Comparison of ENCODE assay signal across 1 cellular context in the genomic region with DNA sequence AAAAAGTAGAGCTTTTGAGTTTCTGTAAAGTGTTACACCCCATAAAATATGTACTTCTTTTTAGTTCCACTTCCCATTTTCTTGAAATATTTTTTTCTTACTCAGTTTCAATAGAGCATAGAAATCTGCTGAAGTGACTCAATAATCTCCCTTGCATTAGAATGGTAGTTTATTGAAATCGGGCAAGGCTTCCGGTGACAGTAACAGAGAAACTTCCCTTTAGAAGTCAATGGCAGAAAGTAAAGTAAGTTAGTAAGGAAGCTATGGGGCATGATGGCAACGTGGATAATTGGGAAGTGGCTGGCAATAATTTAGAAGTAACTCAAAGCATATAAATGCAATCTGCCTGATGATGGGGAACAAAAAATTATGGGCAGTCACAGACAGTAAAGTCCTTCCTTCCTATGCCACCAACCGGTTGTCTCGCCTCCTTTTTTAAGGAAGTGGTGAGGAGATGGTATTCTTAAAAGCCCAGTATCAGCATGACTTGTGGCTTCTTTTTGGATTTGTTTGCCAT.
TF ChIP-seq lines count a peak whose summit lies in the region.

No MANE protein-coding gene starts in this region.

TF ChIP-seq in GM12878, 131 proteins besides CTCF, POLR2A, EP300 and RAD21 (continued from another document):
- TF ChIP-seq, protein P1, sequence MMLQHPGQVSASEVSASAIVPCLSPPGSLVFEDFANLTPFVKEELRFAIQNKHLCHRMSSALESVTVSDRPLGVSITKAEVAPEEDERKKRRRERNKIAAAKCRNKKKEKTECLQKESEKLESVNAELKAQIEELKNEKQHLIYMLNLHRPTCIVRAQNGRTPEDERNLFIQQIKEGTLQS (IDR thresholded peaks at IDR 0.05; ENCODE audit: borderline replicate concordance, extremely low read depth, low read depth, low read length): no peak
- no peak for TF ChIP-seq CBX3 (IDR thresholded peaks at IDR 0.05; ENCODE audit: borderline replicate concordance, low read depth)
- no peak for TF ChIP-seq ZNF622 (IDR thresholded peaks at IDR 0.05)
- TF ChIP-seq ZNF384 (IDR thresholded peaks at IDR 0.05; ENCODE audit: borderline replicate concordance, low read depth, low read length): peak; percentile 64; the same call in 1 of the 2 replicates
- TF ChIP-seq, protein P2, sequence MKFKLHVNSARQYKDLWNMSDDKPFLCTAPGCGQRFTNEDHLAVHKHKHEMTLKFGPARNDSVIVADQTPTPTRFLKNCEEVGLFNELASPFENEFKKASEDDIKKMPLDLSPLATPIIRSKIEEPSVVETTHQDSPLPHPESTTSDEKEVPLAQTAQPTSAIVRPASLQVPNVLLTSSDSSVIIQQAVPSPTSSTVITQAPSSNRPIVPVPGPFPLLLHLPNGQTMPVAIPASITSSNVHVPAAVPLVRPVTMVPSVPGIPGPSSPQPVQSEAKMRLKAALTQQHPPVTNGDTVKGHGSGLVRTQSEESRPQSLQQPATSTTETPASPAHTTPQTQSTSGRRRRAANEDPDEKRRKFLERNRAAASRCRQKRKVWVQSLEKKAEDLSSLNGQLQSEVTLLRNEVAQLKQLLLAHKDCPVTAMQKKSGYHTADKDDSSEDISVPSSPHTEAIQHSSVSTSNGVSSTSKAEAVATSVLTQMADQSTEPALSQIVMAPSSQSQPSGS (IDR thresholded peaks at IDR 0.05; ENCODE audit: low read length): peak; percentile 39; the same call in 1 of the 2 replicates
- TF ChIP-seq RBBP5 (conservative IDR thresholded peaks at IDR 0.05): no peak
- TF ChIP-seq, protein P3, sequence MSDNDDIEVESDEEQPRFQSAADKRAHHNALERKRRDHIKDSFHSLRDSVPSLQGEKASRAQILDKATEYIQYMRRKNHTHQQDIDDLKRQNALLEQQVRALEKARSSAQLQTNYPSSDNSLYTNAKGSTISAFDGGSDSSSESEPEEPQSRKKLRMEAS (IDR thresholded peaks at IDR 0.05; ENCODE audit: low read depth, low read length): no peak
- TF ChIP-seq IRF4 (IDR thresholded peaks at IDR 0.05; ENCODE audit: low read depth, low read length): peak; percentile 24; the same call in 1 of the 2 replicates
- no peak for TF ChIP-seq SMAD1 (IDR thresholded peaks at IDR 0.05; ENCODE audit: low read depth, partially characterized antibody)
- TF ChIP-seq ETV6 (conservative IDR thresholded peaks at IDR 0.05 in 1 of 2, IDR thresholded peaks at IDR 0.05 in 1 of 2; ENCODE audit: borderline replicate concordance in 1 of 2, low read depth in 1 of 2): no peak
- TF ChIP-seq, protein P4, sequence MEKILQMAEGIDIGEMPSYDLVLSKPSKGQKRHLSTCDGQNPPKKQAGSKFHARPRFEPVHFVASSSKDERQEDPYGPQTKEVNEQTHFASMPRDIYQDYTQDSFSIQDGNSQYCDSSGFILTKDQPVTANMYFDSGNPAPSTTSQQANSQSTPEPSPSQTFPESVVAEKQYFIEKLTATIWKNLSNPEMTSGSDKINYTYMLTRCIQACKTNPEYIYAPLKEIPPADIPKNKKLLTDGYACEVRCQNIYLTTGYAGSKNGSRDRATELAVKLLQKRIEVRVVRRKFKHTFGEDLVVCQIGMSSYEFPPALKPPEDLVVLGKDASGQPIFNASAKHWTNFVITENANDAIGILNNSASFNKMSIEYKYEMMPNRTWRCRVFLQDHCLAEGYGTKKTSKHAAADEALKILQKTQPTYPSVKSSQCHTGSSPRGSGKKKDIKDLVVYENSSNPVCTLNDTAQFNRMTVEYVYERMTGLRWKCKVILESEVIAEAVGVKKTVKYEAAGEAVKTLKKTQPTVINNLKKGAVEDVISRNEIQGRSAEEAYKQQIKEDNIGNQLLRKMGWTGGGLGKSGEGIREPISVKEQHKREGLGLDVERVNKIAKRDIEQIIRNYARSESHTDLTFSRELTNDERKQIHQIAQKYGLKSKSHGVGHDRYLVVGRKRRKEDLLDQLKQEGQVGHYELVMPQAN (conservative IDR thresholded peaks at IDR 0.05): no peak
- no peak for TF ChIP-seq TAF1 (IDR thresholded peaks at IDR 0.05; ENCODE audit: borderline replicate concordance, low read depth, low read length)
- TF ChIP-seq, protein P5, sequence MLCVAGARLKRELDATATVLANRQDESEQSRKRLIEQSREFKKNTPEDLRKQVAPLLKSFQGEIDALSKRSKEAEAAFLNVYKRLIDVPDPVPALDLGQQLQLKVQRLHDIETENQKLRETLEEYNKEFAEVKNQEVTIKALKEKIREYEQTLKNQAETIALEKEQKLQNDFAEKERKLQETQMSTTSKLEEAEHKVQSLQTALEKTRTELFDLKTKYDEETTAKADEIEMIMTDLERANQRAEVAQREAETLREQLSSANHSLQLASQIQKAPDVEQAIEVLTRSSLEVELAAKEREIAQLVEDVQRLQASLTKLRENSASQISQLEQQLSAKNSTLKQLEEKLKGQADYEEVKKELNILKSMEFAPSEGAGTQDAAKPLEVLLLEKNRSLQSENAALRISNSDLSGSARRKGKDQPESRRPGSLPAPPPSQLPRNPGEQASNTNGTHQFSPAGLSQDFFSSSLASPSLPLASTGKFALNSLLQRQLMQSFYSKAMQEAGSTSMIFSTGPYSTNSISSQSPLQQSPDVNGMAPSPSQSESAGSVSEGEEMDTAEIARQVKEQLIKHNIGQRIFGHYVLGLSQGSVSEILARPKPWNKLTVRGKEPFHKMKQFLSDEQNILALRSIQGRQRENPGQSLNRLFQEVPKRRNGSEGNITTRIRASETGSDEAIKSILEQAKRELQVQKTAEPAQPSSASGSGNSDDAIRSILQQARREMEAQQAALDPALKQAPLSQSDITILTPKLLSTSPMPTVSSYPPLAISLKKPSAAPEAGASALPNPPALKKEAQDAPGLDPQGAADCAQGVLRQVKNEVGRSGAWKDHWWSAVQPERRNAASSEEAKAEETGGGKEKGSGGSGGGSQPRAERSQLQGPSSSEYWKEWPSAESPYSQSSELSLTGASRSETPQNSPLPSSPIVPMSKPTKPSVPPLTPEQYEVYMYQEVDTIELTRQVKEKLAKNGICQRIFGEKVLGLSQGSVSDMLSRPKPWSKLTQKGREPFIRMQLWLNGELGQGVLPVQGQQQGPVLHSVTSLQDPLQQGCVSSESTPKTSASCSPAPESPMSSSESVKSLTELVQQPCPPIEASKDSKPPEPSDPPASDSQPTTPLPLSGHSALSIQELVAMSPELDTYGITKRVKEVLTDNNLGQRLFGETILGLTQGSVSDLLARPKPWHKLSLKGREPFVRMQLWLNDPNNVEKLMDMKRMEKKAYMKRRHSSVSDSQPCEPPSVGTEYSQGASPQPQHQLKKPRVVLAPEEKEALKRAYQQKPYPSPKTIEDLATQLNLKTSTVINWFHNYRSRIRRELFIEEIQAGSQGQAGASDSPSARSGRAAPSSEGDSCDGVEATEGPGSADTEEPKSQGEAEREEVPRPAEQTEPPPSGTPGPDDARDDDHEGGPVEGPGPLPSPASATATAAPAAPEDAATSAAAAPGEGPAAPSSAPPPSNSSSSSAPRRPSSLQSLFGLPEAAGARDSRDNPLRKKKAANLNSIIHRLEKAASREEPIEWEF (IDR thresholded peaks at IDR 0.05; ENCODE audit: insufficient replicate concordance, low read depth, low read length): no peak
- TF ChIP-seq, protein P6, sequence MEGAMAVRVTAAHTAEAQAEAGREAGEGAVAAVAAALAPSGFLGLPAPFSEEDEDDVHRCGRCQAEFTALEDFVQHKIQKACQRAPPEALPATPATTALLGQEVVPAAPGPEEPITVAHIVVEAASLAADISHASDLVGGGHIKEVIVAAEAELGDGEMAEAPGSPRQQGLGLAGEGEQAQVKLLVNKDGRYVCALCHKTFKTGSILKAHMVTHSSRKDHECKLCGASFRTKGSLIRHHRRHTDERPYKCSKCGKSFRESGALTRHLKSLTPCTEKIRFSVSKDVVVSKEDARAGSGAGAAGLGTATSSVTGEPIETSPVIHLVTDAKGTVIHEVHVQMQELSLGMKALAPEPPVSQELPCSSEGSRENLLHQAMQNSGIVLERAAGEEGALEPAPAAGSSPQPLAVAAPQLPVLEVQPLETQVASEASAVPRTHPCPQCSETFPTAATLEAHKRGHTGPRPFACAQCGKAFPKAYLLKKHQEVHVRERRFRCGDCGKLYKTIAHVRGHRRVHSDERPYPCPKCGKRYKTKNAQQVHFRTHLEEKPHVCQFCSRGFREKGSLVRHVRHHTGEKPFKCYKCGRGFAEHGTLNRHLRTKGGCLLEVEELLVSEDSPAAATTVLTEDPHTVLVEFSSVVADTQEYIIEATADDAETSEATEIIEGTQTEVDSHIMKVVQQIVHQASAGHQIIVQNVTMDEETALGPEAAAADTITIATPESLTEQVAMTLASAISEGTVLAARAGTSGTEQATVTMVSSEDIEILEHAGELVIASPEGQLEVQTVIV (IDR thresholded peaks at IDR 0.05; ENCODE audit: borderline replicate concordance, partially characterized antibody): no peak
- TF ChIP-seq JUND (IDR thresholded peaks at IDR 0.05; ENCODE audit: low read depth, low read length): no peak
- no peak for TF ChIP-seq STAT1 (conservative IDR thresholded peaks at IDR 0.05)
- TF ChIP-seq RELA (IDR thresholded peaks at IDR 0.05; ENCODE audit: borderline replicate concordance, partially characterized antibody): no peak
- TF ChIP-seq NRF1 (conservative IDR thresholded peaks at IDR 0.05; ENCODE audit: low read depth, low read length): no peak
- no peak for TF ChIP-seq NR2C1 (IDR thresholded peaks at IDR 0.05)
- TF ChIP-seq, protein P7, sequence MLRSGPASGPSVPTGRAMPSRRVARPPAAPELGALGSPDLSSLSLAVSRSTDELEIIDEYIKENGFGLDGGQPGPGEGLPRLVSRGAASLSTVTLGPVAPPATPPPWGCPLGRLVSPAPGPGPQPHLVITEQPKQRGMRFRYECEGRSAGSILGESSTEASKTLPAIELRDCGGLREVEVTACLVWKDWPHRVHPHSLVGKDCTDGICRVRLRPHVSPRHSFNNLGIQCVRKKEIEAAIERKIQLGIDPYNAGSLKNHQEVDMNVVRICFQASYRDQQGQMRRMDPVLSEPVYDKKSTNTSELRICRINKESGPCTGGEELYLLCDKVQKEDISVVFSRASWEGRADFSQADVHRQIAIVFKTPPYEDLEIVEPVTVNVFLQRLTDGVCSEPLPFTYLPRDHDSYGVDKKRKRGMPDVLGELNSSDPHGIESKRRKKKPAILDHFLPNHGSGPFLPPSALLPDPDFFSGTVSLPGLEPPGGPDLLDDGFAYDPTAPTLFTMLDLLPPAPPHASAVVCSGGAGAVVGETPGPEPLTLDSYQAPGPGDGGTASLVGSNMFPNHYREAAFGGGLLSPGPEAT (IDR thresholded peaks at IDR 0.05; ENCODE audit: low read depth): no peak
- TF ChIP-seq CREB1 (IDR thresholded peaks at IDR 0.05; ENCODE audit: low read depth): peak; percentile 60
- TF ChIP-seq NFXL1 (IDR thresholded peaks at IDR 0.05; ENCODE audit: borderline replicate concordance): no peak
- TF ChIP-seq POU2F2 (IDR thresholded peaks at IDR 0.05; ENCODE audit: borderline replicate concordance, low read depth, low read length): no peak
- TF ChIP-seq ATF7 (IDR thresholded peaks at IDR 0.05; ENCODE audit: low read depth): 0 out of 2 replicates have a peak, but pooled peaks have one; percentile 13
TF ChIP-seq in GM12878: peak in this region for 18.
